Comparison of ENCODE assay signal across 1 cellular context in genomic region chr12:93379432-93380308, GRCh38.
TF ChIP-seq lines count a peak whose summit lies in the region.

No MANE protein-coding gene starts in this region.

TF ChIP-seq in K562, 482 proteins besides CTCF, POLR2A, EP300 and RAD21 (continued from another document):
- TF ChIP-seq TSHZ1 (CRISPR knock-in tag; IDR thresholded peaks at IDR 0.05) (no peak), CHCHD3 (CRISPR knock-in tag; IDR thresholded peaks at IDR 0.05) (no peak), SMAD2 (IDR thresholded peaks at IDR 0.05; ENCODE audit: low read depth, low read length) (no peak), IRF9 (tag; IDR thresholded peaks at IDR 0.05) (no peak), ZNF436 (CRISPR knock-in tag; IDR thresholded peaks at IDR 0.05) (no peak), ARHGAP35 (IDR thresholded peaks at IDR 0.05; ENCODE audit: partially characterized antibody) (no peak), MEIS2 (IDR thresholded peaks at IDR 0.05; ENCODE audit: partially characterized antibody) (no peak), HMBOX1 (IDR thresholded peaks at IDR 0.05) (peak; percentile 50; the same call in 1 of the 2 replicates), GTF2E2 (tag; IDR thresholded peaks at IDR 0.05) (0 out of 2 replicates have a peak, but pooled peaks have one; percentile 55), E4F1 (CRISPR knock-in tag; IDR thresholded peaks at IDR 0.05; ENCODE audit: borderline replicate concordance) (no peak), ARID1B (IDR thresholded peaks at IDR 0.05) (no peak), MTA1 (IDR thresholded peaks at IDR 0.05; ENCODE audit: borderline replicate concordance) (no peak), PHTF2 (CRISPR knock-in tag; IDR thresholded peaks at IDR 0.05) (no peak), FOS (IDR thresholded peaks at IDR 0.05; ENCODE audit: extremely low read depth, insufficient read length) (no peak), GATAD2B (IDR thresholded peaks at IDR 0.05; ENCODE audit: borderline replicate concordance) (no peak), ZBTB34 (CRISPR knock-in tag; IDR thresholded peaks at IDR 0.05) (no peak), TBP (optimal IDR thresholded peaks at IDR 0.05; ENCODE audit: low read depth, low read length) (peak; percentile 49), HMG20B (CRISPR knock-in tag; IDR thresholded peaks at IDR 0.05) (no peak), NR2C2 (CRISPR knock-in tag; IDR thresholded peaks at IDR 0.05) (no peak), NR2C2 (tag; IDR thresholded peaks at IDR 0.05) (0 out of 2 replicates have a peak, but pooled peaks have one; percentile 4), SAP30 (IDR thresholded peaks at IDR 0.05; ENCODE audit: borderline replicate concordance, insufficient read depth, low read depth, low read length, poor library complexity, severe bottlenecking) (peak; percentile 60), RB1 (IDR thresholded peaks at IDR 0.05; ENCODE audit: low read depth) (no peak), CBFB (CRISPR knock-in tag; IDR thresholded peaks at IDR 0.05) (no peak), ZNF592 (IDR thresholded peaks at IDR 0.05) (no peak), SMC3 (conservative IDR thresholded peaks at IDR 0.05; ENCODE audit: insufficient read depth, low read depth, low read length) (no peak), TFAM (CRISPR knock-in tag; conservative IDR thresholded peaks at IDR 0.05) (no peak), TAF9B (IDR thresholded peaks at IDR 0.05; ENCODE audit: partially characterized antibody) (peak; percentile 2), ZNF395 (CRISPR knock-in tag; IDR thresholded peaks at IDR 0.05) (no peak), MIER1 (IDR thresholded peaks at IDR 0.05; ENCODE audit: low read depth) (no peak), TEAD2 (tag; IDR thresholded peaks at IDR 0.05) (no peak), MLLT1 (IDR thresholded peaks at IDR 0.05) (peak; percentile 70 to 83), CEBPG (CRISPR knock-in tag; IDR thresholded peaks at IDR 0.05) (no peak), CEBPG (tag; conservative IDR thresholded peaks at IDR 0.05 in 1 of 2, IDR thresholded peaks at IDR 0.05 in 1 of 2) (peak; percentile 16 to 58; a peak in 2 of 4 replicates), YBX1 (IDR thresholded peaks at IDR 0.05) (no peak), RBFOX2 (IDR thresholded peaks at IDR 0.05; ENCODE audit: low read depth, low read length) (peak; percentile 7; the same call in 1 of the 2 replicates), ZBTB49 (CRISPR knock-in tag; IDR thresholded peaks at IDR 0.05; ENCODE audit: borderline replicate concordance) (no peak), CGGBP1 (CRISPR knock-in tag; IDR thresholded peaks at IDR 0.05) (no peak), SUPT5H (IDR thresholded peaks at IDR 0.05) (no peak), ETS1 (conservative IDR thresholded peaks at IDR 0.05; ENCODE audit: control insufficient read depth, low read depth, low read length) (no peak), SP1 (CRISPR knock-in tag; IDR thresholded peaks at IDR 0.05) (0 out of 2 replicates have a peak, but pooled peaks have one; percentile 32)
